In genomic region chr2:32064021-32064678, GRCh38 we compare ENCODE assay signal across 8 cellular contexts. TPM values are rescaled to one million over a fixed set of nuclear protein-coding genes. Genes with fewer than 3 reads are reported as not detected.
DNase-seq lines count a peak whose midpoint lies in the region; ATAC-seq lines count a peak whose summit lies in the region.

No MANE protein-coding gene starts in this region.

- peaks cover 2% of the 10 kb centered on the region for H3K4me1 ChIP-seq in right cardiac atrium (ENCODE audit: control insufficient read depth, insufficient read depth, low read length)

- H3K27ac ChIP-seq in right cardiac atrium (ENCODE audit: low read length), result peak overlapping the region; percentile 87

- H3K4me3 ChIP-seq in right cardiac atrium (ENCODE audit: low read length), result peak overlapping the region; percentile 97

- intact Hi-C loops in right cardiac atrium (cut with DNase I), result loop anchor here in 1 of 4 donors (5.0 kb wide), 1 partner anchor 52 kb away; the partner anchor contains the start of gene MEMO1
- intact Hi-C loops in sciatic nerve (cut with DNase I), result no loop called here

- H3K9me3 ChIP-seq in right cardiac atrium (ENCODE audit: control insufficient read depth, low read length), result no peaks in the 10 kb centered on the region

- DNase-seq in ELR (ENCODE audit: low read depth) (peak; percentile 15), MV-4-11 (lab: John Stamatoyannopoulos, UW) (peak; percentile 49), right cardiac atrium (no peak), sciatic nerve (ENCODE audit: low spot score) (peak; percentile 66), epidermal melanocyte (ENCODE audit: insufficient read length, low spot score) (no peak), germinal center (ENCODE audit: low spot score) (no peak)
- DNase-seq in activated gamma-delta T cell treated with anti-CD3 and anti-CD28 coated beads, Interleukin-2, amount 50 U/mL, for 16 hours (ENCODE audit: low read depth), result peak; percentile 5

- no peaks in the 10 kb centered on the region for H3K27me3 ChIP-seq in right cardiac atrium (ENCODE audit: control insufficient read depth, insufficient read depth)

- ATAC-seq in GM21528 (IDR thresholded peaks at IDR 0.05; ENCODE audit: low FRiP score, unreplicated experiment) (peak; percentile 14), right cardiac atrium (peak in 1 of 2 donors; percentile 5), sciatic nerve (no peak)

- WGBS in right cardiac atrium, result under 1% methylated on average over 41 of the region's 41 CpGs

RNA-seq across cellular contexts. Expression of gene SPAST, which starts 0.8 kb away (rescaled TPM):
- 1 to 10 TPM; 8.1 to 9.1 (median 8.6) TPM for total RNA-seq in right cardiac atrium
- polyA plus RNA-seq in right cardiac atrium, result 2.4 TPM
- total RNA-seq in sciatic nerve, result 21.2 TPM

RNA-seq across cellular contexts. Expression of gene DPY30, which starts 24.5 kb away (rescaled TPM):
- total RNA-seq in right cardiac atrium (10 to 100 TPM; 34.7 to 46.0 (median 44.1) TPM), sciatic nerve (45.4 TPM)
- 92.1 TPM for polyA plus RNA-seq in right cardiac atrium

RNA-seq across cellular contexts. Expression of gene MEMO1, which starts 53.3 kb away (rescaled TPM):
- total RNA-seq in right cardiac atrium, result 10 to 100 TPM; 33.0 to 39.7 (median 37.0) TPM
- polyA plus RNA-seq in right cardiac atrium, result 37.0 TPM
- 32.9 TPM for total RNA-seq in sciatic nerve

Comparison
In these comparisons a context has a peak if more than half of its experiments do, and no peak if none do; other contexts are left out.
1. DNase-seq: peak in ELR (single experiment), MV-4-11 (single experiment), activated gamma-delta T cell treated with anti-CD3 and anti-CD28 coated beads, Interleukin-2, amount 50 U/mL, for 16 hours (single experiment) and sciatic nerve (single experiment); none in right cardiac atrium (0 of 3), epidermal melanocyte (single experiment) and germinal center (single experiment).